ENCODE assay signal across 1 cellular context in the genomic region with DNA sequence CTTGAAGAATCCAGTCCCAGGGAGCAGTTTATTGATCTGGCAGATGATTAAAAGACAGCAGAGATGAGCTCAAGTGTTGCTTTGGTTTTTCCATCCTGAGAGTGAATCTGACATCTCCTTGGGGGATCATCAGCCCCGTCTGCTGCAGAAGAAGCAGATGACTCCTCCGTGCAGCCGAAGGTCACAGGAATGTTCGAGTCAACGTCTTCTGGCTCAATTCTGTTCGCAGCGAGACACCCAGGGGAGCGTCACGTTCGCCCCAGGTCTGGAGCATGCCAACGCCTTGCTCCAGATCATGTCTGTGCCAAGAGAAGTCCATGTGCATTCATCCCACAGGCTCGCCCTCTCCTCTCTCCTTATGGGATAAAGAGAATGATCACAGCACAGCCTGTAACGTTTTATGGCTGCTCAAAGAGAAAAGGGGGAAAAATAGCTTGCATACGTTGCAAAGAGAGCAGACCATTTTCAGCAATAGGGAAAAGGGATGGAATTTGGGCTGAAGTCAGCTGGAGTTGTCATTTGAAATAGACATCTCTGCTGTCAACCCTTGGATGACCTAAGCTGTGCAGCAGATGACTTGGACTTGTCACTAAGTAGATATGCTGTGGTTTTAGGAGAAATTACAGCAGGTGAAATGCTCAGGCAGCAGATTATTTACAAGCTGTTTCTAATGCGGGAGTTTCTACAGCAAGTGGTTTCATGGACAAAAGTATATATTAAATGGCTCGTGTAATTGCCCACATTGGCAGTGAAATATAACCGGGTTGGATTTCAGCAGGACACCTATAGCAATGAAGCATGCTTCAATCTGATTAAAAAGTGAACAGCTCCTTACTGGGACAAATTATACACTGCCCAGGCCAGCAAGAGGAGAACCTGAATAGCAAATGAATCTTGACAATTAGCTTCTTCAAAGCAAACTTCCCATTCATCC.
TF ChIP-seq lines count a peak whose summit lies in the region.

No MANE protein-coding gene starts in this region.

TF ChIP-seq in HEK293, 187 proteins besides CTCF, POLR2A, EP300 and RAD21 (continued from another document):
- TF ChIP-seq IKZF3 (tag by site-specific recombination; IDR thresholded peaks at IDR 0.05) (peak; percentile 21; the same call in 1 of the 2 replicates), YY1 (tag by site-specific recombination; IDR thresholded peaks at IDR 0.05) (no peak), GLI2 (tag by site-specific recombination; IDR thresholded peaks at IDR 0.05; ENCODE audit: borderline replicate concordance, low read depth) (no peak), SCRT2 (tag by site-specific recombination; IDR thresholded peaks at IDR 0.05) (peak; percentile 82), ZNF140 (tag by site-specific recombination; IDR thresholded peaks at IDR 0.05) (no peak), ZNF146 (tag by site-specific recombination; IDR thresholded peaks at IDR 0.05) (no peak), ZNF596 (tag by site-specific recombination; IDR thresholded peaks at IDR 0.05) (peak; percentile 50; the same call in 1 of the 2 replicates), FEZF1 (tag by site-specific recombination; IDR thresholded peaks at IDR 0.05) (peak; percentile 91), PRDM4 (tag by site-specific recombination; IDR thresholded peaks at IDR 0.05) (peak; percentile 98), ZNF302 (tag by site-specific recombination; IDR thresholded peaks at IDR 0.05; ENCODE audit: low read depth) (no peak), SCRT1 (tag by site-specific recombination; IDR thresholded peaks at IDR 0.05; ENCODE audit: borderline replicate concordance) (peak; percentile 73), PRDM6 (tag by site-specific recombination; IDR thresholded peaks at IDR 0.05) (peak; percentile 93), SP7 (tag by site-specific recombination; IDR thresholded peaks at IDR 0.05) (peak; percentile 92), OSR2 (tag by site-specific recombination; IDR thresholded peaks at IDR 0.05) (peak; percentile 84), ZNF248 (tag by site-specific recombination; IDR thresholded peaks at IDR 0.05) (no peak)
TF ChIP-seq in HEK293: peak in this region for 14.
